19 cellular contexts compared by ENCODE assay signal in genomic region chr20:9021216-9021615, GRCh38. TPM values are rescaled to one million over a fixed set of nuclear protein-coding genes. Genes with fewer than 3 reads are reported as not detected.
DNase-seq lines count a peak whose midpoint lies in the region; ATAC-seq and TF ChIP-seq lines count a peak whose summit lies in the region.
"Had no signal": no experiment of that assay in that cellular context is flagged by ENCODE, and none has a peak within 500 bp of the region (broad histone marks: within the 10 kb centered on the region; RNA-seq: fewer than 3 reads in every experiment).

No MANE protein-coding gene starts in this region.

- TF ChIP-seq CTCF in RWPE2 (IDR thresholded peaks at IDR 0.05; ENCODE audit: poor library complexity, severe bottlenecking): no peak

- H3K27ac ChIP-seq in RWPE2 (ENCODE audit: poor library complexity, severe bottlenecking) (peak overlapping the region; percentile 67), neuronal stem cell (replicated peaks; ENCODE audit: low read length) (no peak overlapping the region)
- H3K27ac ChIP-seq: GM23248, RWPE1, SJSA1 had no signal

- no peaks in the 10 kb centered on the region for H3K79me1 ChIP-seq in neuronal stem cell (ENCODE audit: low read depth, low read length)

- no peak overlapping the region for H2BK5ac ChIP-seq in neuronal stem cell (ENCODE audit: low read length)

- H3K18ac ChIP-seq in neuronal stem cell (ENCODE audit: low read length): peak overlapping the region; percentile 21

- H3K4me1 ChIP-seq in RWPE2 (ENCODE audit: insufficient read depth, poor library complexity, severe bottlenecking) (peaks cover 14% of the 10 kb centered on the region), neuronal stem cell (ENCODE audit: control insufficient read depth in 2 of 2, insufficient read depth in 1 of 2, low read depth in 1 of 2, low read length in 2 of 2) (peaks cover 0 to 3% of the 10 kb centered on the region in 2 donors)
- H3K4me1 ChIP-seq: Caco-2 had no signal

- no peak overlapping the region for H3K4me2 ChIP-seq in neuronal stem cell (ENCODE audit: insufficient read depth, low read length, poor library complexity, severe bottlenecking)

- no peak overlapping the region for H3K23ac ChIP-seq in neuronal stem cell (ENCODE audit: low read depth, low read length, poor library complexity)

- H3K4ac ChIP-seq in neuronal stem cell (ENCODE audit: low read length): no peak overlapping the region

- no peak overlapping the region for H2BK12ac ChIP-seq in neuronal stem cell (ENCODE audit: low read length)

- H3K4me3 ChIP-seq in RWPE2 (ENCODE audit: severe bottlenecking) (no peak overlapping the region), neuronal stem cell (ENCODE audit: low read length in 2 of 2) (no peak overlapping the region)
- H3K4me3 ChIP-seq: GM23248, SJSA1 had no signal

- no peak for ATAC-seq in RWPE2 (ENCODE audit: low read depth)
- ATAC-seq in HG03521 (IDR thresholded peaks at IDR 0.05; ENCODE audit: unreplicated experiment): no peak
- no peak for ATAC-seq in GM21447 (IDR thresholded peaks at IDR 0.05; ENCODE audit: unreplicated experiment)

- H2AFZ ChIP-seq in neuronal stem cell (ENCODE audit: low read length): no peak overlapping the region
- H2AFZ ChIP-seq: GM23248 had no signal

- H4K8ac ChIP-seq in neuronal stem cell (ENCODE audit: low read depth, low read length): no peak overlapping the region

- H2AK5ac ChIP-seq in neuronal stem cell (ENCODE audit: low read depth, low read length): no peak overlapping the region

- WGBS in neuronal stem cell (ENCODE audit: extremely low coverage in 2 of 2, insufficient read length in 2 of 2, insufficient replicate concordance in 1 of 2), 2 donors: no CpG with 5 or more reads among the region's 3 CpGs

- no peak overlapping the region for H3K14ac ChIP-seq in neuronal stem cell (ENCODE audit: low read length)

- H3K36me3 ChIP-seq in RWPE2 (ENCODE audit: low read depth) (no peaks in the 10 kb centered on the region), neuronal stem cell (replicated peaks in 1 of 2; ENCODE audit: control insufficient read depth in 2 of 2, insufficient read depth in 2 of 2, low read length in 2 of 2) (no peaks in the 10 kb centered on the region)
- H3K36me3 ChIP-seq: SJSA1 had no signal

- H2BK15ac ChIP-seq in neuronal stem cell (ENCODE audit: low read length): no peak overlapping the region

- no peak overlapping the region for H3K9ac ChIP-seq in neuronal stem cell (ENCODE audit: low read depth, low read length, poor library complexity)
- H3K9ac ChIP-seq: GM23248 had no signal

- DNase-seq in NCI-H1417 (lab: John Stamatoyannopoulos, UW) (peak in 2 of 3 experiments; percentile 40 to 74), NCI-H1417 treated with DMSO at 0.1 percent for 48 hours (lab: John Stamatoyannopoulos, UW) (no peak), NCI-H187 treated with DMSO at 0.1 percent for 48 hours (lab: John Stamatoyannopoulos, UW) (peak; percentile 69), RWPE2 (ENCODE audit: low spot score) (no peak), neuronal stem cell (ENCODE audit: low spot score) (no peak), pons (ENCODE audit: low spot score) (no peak)
- DNase-seq: 8988T; Caco-2; DMS79 treated with DMSO at 0.1 percent for 48 hours; GM23248; KBM-7; NCI-H1105; NCI-H2107; NK-92 treated with Interleukin-12 subunit alpha and Interleukin-12 subunit beta, amount 100 ng/mL, for 24 hours had no signal

- no peaks in the 10 kb centered on the region for H3K27me3 ChIP-seq in RWPE2 (ENCODE audit: insufficient read depth, poor library complexity, severe bottlenecking)
- H3K27me3 ChIP-seq in neuronal stem cell (ENCODE audit: control insufficient read depth in 3 of 3, insufficient read depth in 3 of 3, low read depth in 1 of 3, low read length in 3 of 3): no peaks in the 10 kb centered on the region
- H3K27me3 ChIP-seq: SJSA1 had no signal

- H2BK120ac ChIP-seq in neuronal stem cell (ENCODE audit: low read depth, low read length): no peak overlapping the region

- H4K91ac ChIP-seq in neuronal stem cell (ENCODE audit: low read depth, low read length, poor library complexity): no peak overlapping the region

- H3K9me3 ChIP-seq in RWPE2 (ENCODE audit: severe bottlenecking) (no peaks in the 10 kb centered on the region), neuronal stem cell (replicated peaks in 1 of 2; ENCODE audit: control insufficient read depth in 2 of 2, insufficient read depth in 1 of 2, low read depth in 1 of 2, low read length in 2 of 2) (no peaks in the 10 kb centered on the region)
- H3K9me3 ChIP-seq: Caco-2 had no signal

RNA-seq across cellular contexts. Expression of gene PLCB4, which starts 47.7 kb away (rescaled TPM):
- polyA plus RNA-seq in neuronal stem cell (2013, experiment 1 of 2): 5.6 TPM
- polyA plus RNA-seq in neuronal stem cell (2013, experiment 2 of 2): 6.1 TPM
- polyA plus RNA-seq: CD14-positive monocyte had no signal

Comparison
In these comparisons a context has a peak if more than half of its experiments do, and no peak if none do; other contexts are left out.
1. DNase-seq: peak in NCI-H1417 (2 of 3) and NCI-H187 treated with DMSO at 0.1 percent for 48 hours (single experiment); none in NCI-H1417 treated with DMSO at 0.1 percent for 48 hours (single experiment), RWPE2 (single experiment), neuronal stem cell (single experiment) and pons (single experiment).